ENCODE assay signal across 26 cellular contexts in genomic region chr6:167717455-167717854, GRCh38.
"Had no signal": no experiment of that assay in that cellular context is flagged by ENCODE, and none has a peak within 500 bp of the region (broad histone marks: within the 10 kb centered on the region; RNA-seq: fewer than 3 reads in every experiment).

No MANE protein-coding gene starts in this region.

- H3K9me3 ChIP-seq: body of pancreas, gastrocnemius medialis, neutrophil, ovary, prostate gland, thoracic aorta had no signal

- H3K27me3 ChIP-seq: body of pancreas, gastrocnemius medialis, ovary had no signal

- H3K36me3 ChIP-seq: gastrocnemius medialis, neutrophil, ovary, prostate gland, thoracic aorta had no signal

- H3K4me1 Mint-ChIP-seq: activated CD4-positive, alpha-beta T cell treated with anti-CD3 and anti-CD28 coated beads for 36 hours; memory B cell; stimulated activated effector memory CD8-positive, alpha-beta T cell treated with anti-CD3 and anti-CD28 coated beads, Interleukin-12 subunit alpha, Interleukin-12 subunit beta, amount 100 ng/mL, for 72 hours had no signal

- ATAC-seq: activated CD4-positive, alpha-beta T cell treated with anti-CD3 and anti-CD28 coated beads for 36 hours; body of pancreas; gastrocnemius medialis; left colon; sciatic nerve; stimulated activated effector memory CD8-positive, alpha-beta T cell treated with anti-CD3 and anti-CD28 coated beads, Interleukin-12 subunit alpha, Interleukin-12 subunit beta, amount 100 ng/mL, for 72 hours had no signal

- H3K36me3 Mint-ChIP-seq: activated naive CD8-positive, alpha-beta T cell; memory B cell; stimulated activated effector memory CD8-positive, alpha-beta T cell treated with anti-CD3 and anti-CD28 coated beads, Interleukin-12 subunit alpha, Interleukin-12 subunit beta, amount 100 ng/mL, for 72 hours; type B pancreatic cell had no signal

- H3K4me3 ChIP-seq: body of pancreas, gastrocnemius medialis, ovary, prostate gland, skin epidermis, thoracic aorta had no signal

- H3K9me3 Mint-ChIP-seq: memory B cell; nephron; stimulated activated effector memory CD8-positive, alpha-beta T cell treated with anti-CD3 and anti-CD28 coated beads, Interleukin-12 subunit alpha, Interleukin-12 subunit beta, amount 100 ng/mL, for 72 hours; stimulated activated naive CD8-positive, alpha-beta T cell treated with anti-CD3 and anti-CD28 coated beads, Interleukin-15, Interleukin-2, amounts not matched to agents 100 ng/mL and 50 ng/mL, for 24 hours had no signal

- DNase-seq: activated CD4-positive, alpha-beta T cell treated with anti-CD3 and anti-CD28 coated beads for 36 hours; activated CD4-positive, CD25-positive, alpha-beta regulatory T cell; activated gamma-delta T cell treated with Interleukin-2 at 50 U/mL for 16 hours; activated T-cell treated with anti-CD3 and anti-CD28 coated beads, Interleukin-2, amount 50 U/mL, for 1 hour; aorta; body of pancreas; effector memory CD4-positive, alpha-beta T cell; erythroblast; gastrocnemius medialis; glutamatergic neuron; left colon; ovary; retina; stimulated activated CD4-positive, alpha-beta T cell treated with anti-CD3 and anti-CD28 coated beads, Interleukin-4, amount 100 ng/mL, for 24 hours had no signal

- H3K27ac ChIP-seq: body of pancreas, gastrocnemius medialis, neutrophil, ovary, prostate gland, skin epidermis, thoracic aorta had no signal

- H3K27ac Mint-ChIP-seq: activated CD4-positive, alpha-beta T cell treated with anti-CD3 and anti-CD28 coated beads for 36 hours; activated naive CD8-positive, alpha-beta T cell; activated T-helper 1 cell treated with anti-CD3 and anti-CD28 coated beads, Interleukin-12 subunit alpha, Interleukin-12 subunit beta, Interleukin-2, Interleukin-4 antibody, amounts not matched to agents 30 ng/mL and 10 ng/mL and 1 ng/mL, durations not matched to agents 14 hours and 24 hours and 36 hours; memory B cell; nephron; stimulated activated effector memory CD8-positive, alpha-beta T cell treated with anti-CD3 and anti-CD28 coated beads, Interleukin-12 subunit alpha, Interleukin-12 subunit beta, amount 100 ng/mL, for 72 hours; stimulated activated naive CD8-positive, alpha-beta T cell treated with anti-CD3 and anti-CD28 coated beads, Interleukin-15, Interleukin-2, amounts not matched to agents 100 ng/mL and 50 ng/mL, for 24 hours; type B pancreatic cell had no signal

- H3K4me1 ChIP-seq: body of pancreas, gastrocnemius medialis, prostate gland had no signal

- H3K4me3 Mint-ChIP-seq: activated CD4-positive, alpha-beta T cell treated with anti-CD3 and anti-CD28 coated beads for 36 hours; activated naive CD8-positive, alpha-beta T cell; activated T-helper 1 cell treated with anti-CD3 and anti-CD28 coated beads, Interleukin-12 subunit alpha, Interleukin-12 subunit beta, Interleukin-2, Interleukin-4 antibody, amounts not matched to agents 30 ng/mL and 10 ng/mL and 1 ng/mL, durations not matched to agents 14 hours and 24 hours and 36 hours; memory B cell; nephron; stimulated activated effector memory CD8-positive, alpha-beta T cell treated with anti-CD3 and anti-CD28 coated beads, Interleukin-12 subunit alpha, Interleukin-12 subunit beta, amount 100 ng/mL, for 72 hours; stimulated activated naive CD8-positive, alpha-beta T cell treated with anti-CD3 and anti-CD28 coated beads, Interleukin-15, Interleukin-2, amounts not matched to agents 100 ng/mL and 50 ng/mL, for 24 hours; type B pancreatic cell had no signal
